13 cellular contexts compared by ENCODE assay signal in the genomic region with DNA sequence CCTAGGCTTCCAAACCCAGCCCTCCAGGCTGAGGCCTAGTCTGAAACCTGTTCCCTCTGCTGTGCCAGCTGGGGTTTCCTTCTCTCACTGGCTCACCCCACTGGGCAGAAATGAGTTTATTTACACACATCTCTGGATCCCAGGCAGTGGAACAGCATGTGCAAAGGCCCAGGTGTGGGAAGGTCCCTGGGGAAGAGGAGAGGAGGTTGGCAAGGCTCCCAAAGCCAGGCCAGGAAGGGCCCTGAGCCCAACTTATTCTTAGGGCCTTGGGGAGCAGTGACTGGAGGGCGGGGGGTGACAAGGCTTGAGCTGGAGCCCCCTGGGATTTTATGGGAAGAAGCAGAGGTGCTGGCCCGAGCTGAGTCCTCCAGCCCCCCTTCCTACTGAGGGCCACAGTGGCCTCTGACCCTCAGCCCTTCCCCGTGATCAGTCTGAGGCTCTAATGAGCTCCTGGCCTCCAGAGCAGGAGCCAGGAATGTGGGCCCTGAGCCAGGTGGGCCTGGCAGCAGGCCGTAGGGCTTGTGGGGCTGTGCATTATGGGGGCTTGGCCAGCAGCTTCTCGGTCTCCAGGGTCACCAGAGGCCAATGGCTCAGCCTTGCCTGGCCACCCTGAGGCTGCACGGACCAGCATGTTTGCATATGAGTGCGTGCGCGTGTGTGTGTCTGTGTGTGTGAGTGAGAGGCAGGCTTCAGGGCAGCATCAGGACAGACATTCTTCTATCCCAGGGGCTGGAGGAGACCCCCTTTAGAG. TPM values are rescaled to one million over a fixed set of nuclear protein-coding genes. Genes with fewer than 3 reads are reported as not detected.
DNase-seq lines count a peak whose midpoint lies in the region; ATAC-seq and TF ChIP-seq lines count a peak whose summit lies in the region.
"Had no signal": no experiment of that assay in that cellular context is flagged by ENCODE, and none has a peak within 500 bp of the region (broad histone marks: within the 10 kb centered on the region; RNA-seq: fewer than 3 reads in every experiment).

No MANE protein-coding gene starts in this region.

- no peaks in the 10 kb centered on the region for H4K20me1 ChIP-seq in hepatocyte (ENCODE audit: insufficient read depth, poor library complexity, severe bottlenecking)

- ATAC-seq in body of pancreas = peak; percentile 33
- peak; percentile 33 for ATAC-seq in thoracic aorta (ENCODE audit: insufficient number of reproducible peaks, low FRiP score, low read depth)

- H3K4me1 ChIP-seq in body of pancreas (peaks cover 47% of the 10 kb centered on the region), hepatocyte (ENCODE audit: insufficient read depth) (peaks cover 13% of the 10 kb centered on the region), thoracic aorta (ENCODE audit: control insufficient read depth in 1 of 2, low read depth in 2 of 2) (peaks cover 18 to 38% of the 10 kb centered on the region in 2 donors)

- H3K36me3 ChIP-seq in body of pancreas (replicated peaks in 1 of 2; ENCODE audit: insufficient read depth in 1 of 2, low read depth in 2 of 2) (no peaks in the 10 kb centered on the region), hepatocyte (replicated peaks; ENCODE audit: insufficient read depth, low read depth) (no peaks in the 10 kb centered on the region), thoracic aorta (no peaks in the 10 kb centered on the region)
- H3K36me3 ChIP-seq: sigmoid colon had no signal

- no peaks in the 10 kb centered on the region for H3K27me3 ChIP-seq in body of pancreas
- no peaks in the 10 kb centered on the region for H3K27me3 ChIP-seq in hepatocyte
- no peaks in the 10 kb centered on the region for H3K27me3 ChIP-seq in thoracic aorta (replicated peaks; ENCODE audit: insufficient read depth)

- no peaks in the 10 kb centered on the region for H3K79me2 ChIP-seq in hepatocyte

- intact Hi-C loops in body of pancreas (cut with DNase I) = no loop called here

- peak overlapping the region in 3 of 4 donors; percentile 45 to 60 (median 47) for H3K27ac ChIP-seq in body of pancreas
- no peak overlapping the region for H3K27ac ChIP-seq in hepatocyte
- peak overlapping the region; percentile 55 to 69 for H3K27ac ChIP-seq in thoracic aorta
- H3K27ac ChIP-seq: sigmoid colon had no signal

- no peak for TF ChIP-seq CTCF in body of pancreas (IDR thresholded peaks at IDR 0.05)
- TF ChIP-seq CTCF in hepatocyte (IDR thresholded peaks at IDR 0.05; ENCODE audit: poor library complexity) = no peak
- no peak for TF ChIP-seq CTCF in thoracic aorta (IDR thresholded peaks at IDR 0.05)

- H3K9me2 ChIP-seq in hepatocyte (replicated peaks; ENCODE audit: insufficient read depth) = no peaks in the 10 kb centered on the region

- no peaks in the 10 kb centered on the region for H3K9me3 ChIP-seq in body of pancreas
- H3K9me3 ChIP-seq in hepatocyte (ENCODE audit: low read depth) = no peaks in the 10 kb centered on the region
- no peaks in the 10 kb centered on the region for H3K9me3 ChIP-seq in thoracic aorta
- H3K9me3 ChIP-seq: sigmoid colon had no signal

- H2AFZ ChIP-seq in hepatocyte = no peak overlapping the region

- DNase-seq in HuH-7.5 (ENCODE audit: low spot score) (peak; percentile 74), body of pancreas (peak; percentile 53 to 74 (median 66)), hepatocyte (ENCODE audit: low spot score) (peak; percentile 46), thoracic aorta (ENCODE audit: low spot score) (no peak), NCI-H2107 (lab: John Stamatoyannopoulos, UW) (no peak), OCI-M1 (lab: John Stamatoyannopoulos, UW) (no peak)
- DNase-seq in stimulated activated CD8-positive, alpha-beta memory T cell treated with anti-CD3 and anti-CD28 coated beads, Interleukin-4, amount 100 ng/mL, for 48 hours = no peak
- DNase-seq: DMS153; effector CD4-positive, alpha-beta T cell; NCI-H510A treated with DMSO at 0.1 percent for 48 hours; sigmoid colon had no signal

- 43 to 80% methylated on average over 2 to 9 of the region's 9 CpGs for WGBS in body of pancreas, 2 donors
- 68% methylated on average over 9 of the region's 9 CpGs for WGBS in hepatocyte (ENCODE audit: low lambda C conversion rate, missing lambda C conversion rate)

- TF ChIP-seq POLR2A in body of pancreas (IDR thresholded peaks at IDR 0.05) = no peak

- H3K4me2 ChIP-seq in hepatocyte = no peak overlapping the region

- H3K4me3 ChIP-seq in body of pancreas (no peak overlapping the region), hepatocyte (no peak overlapping the region), thoracic aorta (no peak overlapping the region)
- H3K4me3 ChIP-seq: sigmoid colon had no signal

RNA-seq across cellular contexts. Expression of a gene that starts 2.9 kb away (rescaled TPM):
- 10 to 100 TPM; 10.4 to 12.9 TPM for total RNA-seq in body of pancreas
- total RNA-seq in hepatocyte = 6.4 and 9.8 TPM in 2 replicates
- polyA plus RNA-seq in hepatocyte = 10.1 and 12.6 TPM in 2 replicates
- total RNA-seq in thoracic aorta = 10 to 100 TPM; 15.2 to 22.7 TPM

RNA-seq across cellular contexts. Expression of a gene that starts 28.3 kb away (rescaled TPM):
- not detected for total RNA-seq in body of pancreas
- total RNA-seq in hepatocyte = not detected in 2 replicates
- polyA plus RNA-seq in hepatocyte = 0.47 TPM in 1 of 2 replicates, not detected in the other
- not detected for total RNA-seq in thoracic aorta
- total RNA-seq: mononuclear cell, subcutaneous adipose tissue had no signal

Comparison
In these comparisons a context has a peak if more than half of its experiments do, and no peak if none do; other contexts are left out.
1. DNase-seq: peak in HuH-7.5 (single experiment), body of pancreas (4 of 4) and hepatocyte (single experiment); none in thoracic aorta (single experiment), NCI-H2107 (single experiment), stimulated activated CD8-positive, alpha-beta memory T cell treated with anti-CD3 and anti-CD28 coated beads, Interleukin-4, amount 100 ng/mL, for 48 hours (single experiment) and OCI-M1 (single experiment).